8 cellular contexts compared by ENCODE assay signal in genomic region chr10:87660484-87661133, GRCh38. TPM values are rescaled to one million over a fixed set of nuclear protein-coding genes. Genes with fewer than 3 reads are reported as not detected.
DNase-seq lines count a peak whose midpoint lies in the region; ATAC-seq and FAIRE-seq lines count a peak whose summit lies in the region.

No MANE protein-coding gene starts in this region.

- H3K4me3 ChIP-seq in iPS-11a (ENCODE audit: low read depth, low read length) (peak overlapping the region; percentile 75), small intestine (ENCODE audit: low read depth in 1 of 2, low read length in 2 of 2) (peak overlapping the region; percentile 70 to 95)

- no peak for ATAC-seq in activated CD4-positive, alpha-beta T cell treated with anti-CD3 and anti-CD28 coated beads for 36 hours
- no peak for ATAC-seq in HG02798 (IDR thresholded peaks at IDR 0.05; ENCODE audit: poor library complexity, unreplicated experiment)

- peaks cover 0 to 2% of the 10 kb centered on the region in 2 donors for H3K27me3 ChIP-seq in small intestine (ENCODE audit: control insufficient read depth in 2 of 2, insufficient read depth in 2 of 2, low read length in 2 of 2)

- peak overlapping the region; percentile 66 to 73 for H3K27ac ChIP-seq in small intestine (ENCODE audit: low read depth in 1 of 2, low read length in 1 of 2)

- no peaks in the 10 kb centered on the region for H3K36me3 ChIP-seq in small intestine (ENCODE audit: control insufficient read depth in 2 of 2, insufficient read depth in 2 of 2, low read length in 2 of 2)

- H3K27me3 Mint-ChIP-seq in activated CD4-positive, alpha-beta T cell treated with anti-CD3 and anti-CD28 coated beads for 36 hours = peaks cover 37% of the 10 kb centered on the region
- peaks cover 50% of the 10 kb centered on the region for H3K27me3 Mint-ChIP-seq in activated T-helper 2 cell treated with anti-CD3 and anti-CD28 coated beads, Interferon-gamma antibody, Interleukin-2, Interleukin-4, amounts not matched to agents 10 μg/mL and 5 μg/mL and 100 μg/mL, durations not matched to agents 14 hours and 24 hours and 36 hours (ENCODE audit: low read depth)

- peaks cover 0 to 5% of the 10 kb centered on the region in 2 donors for H3K4me1 ChIP-seq in small intestine (ENCODE audit: control insufficient read depth in 2 of 2, insufficient read depth in 1 of 2, low read depth in 1 of 2, low read length in 1 of 2)

- CTCF ChIA-PET in activated CD4-positive, alpha-beta T cell treated with anti-CD3 and anti-CD28 coated beads for 36 hours (lab: Charles Lee) = interaction anchor here (0.9 to 1.3 kb wide), 3 partner anchors 11 to 112 kb away, joined by 3 to 5 read pairs (median 4); no protein-coding TSS in a partner anchor

- no peaks in the 10 kb centered on the region for H3K9me3 Mint-ChIP-seq in activated CD4-positive, alpha-beta T cell treated with anti-CD3 and anti-CD28 coated beads for 36 hours (ENCODE audit: low read depth)
- no peaks in the 10 kb centered on the region for H3K9me3 Mint-ChIP-seq in activated T-helper 2 cell treated with anti-CD3 and anti-CD28 coated beads, Interferon-gamma antibody, Interleukin-2, Interleukin-4, amounts not matched to agents 10 μg/mL and 5 μg/mL and 100 μg/mL, durations not matched to agents 14 hours and 24 hours and 36 hours

- no peaks in the 10 kb centered on the region for H3K9me3 ChIP-seq in small intestine (ENCODE audit: control insufficient read depth, low read depth)

- H3K4me1 Mint-ChIP-seq in activated CD4-positive, alpha-beta T cell treated with anti-CD3 and anti-CD28 coated beads for 36 hours = peaks cover 8% of the 10 kb centered on the region
- H3K4me1 Mint-ChIP-seq in activated T-helper 2 cell treated with anti-CD3 and anti-CD28 coated beads, Interferon-gamma antibody, Interleukin-2, Interleukin-4, amounts not matched to agents 10 μg/mL and 5 μg/mL and 100 μg/mL, durations not matched to agents 14 hours and 24 hours and 36 hours (ENCODE audit: low read depth) = peaks cover 8% of the 10 kb centered on the region

- FAIRE-seq in small intestine (lab: Jason Lieb, UNC) = no peak

- intact Hi-C loops in activated CD4-positive, alpha-beta T cell treated with anti-CD3 and anti-CD28 coated beads for 36 hours (cut with DNase I, micrococcal nuclease) = no loop called here
- intact Hi-C loops in activated T-helper 2 cell treated with anti-CD3 and anti-CD28 coated beads, Interferon-gamma antibody, Interleukin-2, Interleukin-4, amounts not matched to agents 10 μg/mL and 5 μg/mL and 100 μg/mL, durations not matched to agents 14 hours and 24 hours and 36 hours (cut with micrococcal nuclease) = no loop called here

- WGBS in small intestine, 3 donors = 31 to 35% (median 33%) methylated on average over 12 of the region's 12 CpGs

- POLR2A ChIA-PET in activated CD4-positive, alpha-beta T cell treated with anti-CD3 and anti-CD28 coated beads for 36 hours (lab: Charles Lee) = no interaction called here

- peak overlapping the region; percentile 65 for H3K4me3 Mint-ChIP-seq in activated CD4-positive, alpha-beta T cell treated with anti-CD3 and anti-CD28 coated beads for 36 hours
- peak overlapping the region; percentile 74 for H3K4me3 Mint-ChIP-seq in activated T-helper 2 cell treated with anti-CD3 and anti-CD28 coated beads, Interferon-gamma antibody, Interleukin-2, Interleukin-4, amounts not matched to agents 10 μg/mL and 5 μg/mL and 100 μg/mL, durations not matched to agents 14 hours and 24 hours and 36 hours (ENCODE audit: low read depth)

- H3K36me3 Mint-ChIP-seq in activated CD4-positive, alpha-beta T cell treated with anti-CD3 and anti-CD28 coated beads for 36 hours (ENCODE audit: low read depth) = no peaks in the 10 kb centered on the region
- H3K36me3 Mint-ChIP-seq in activated T-helper 2 cell treated with anti-CD3 and anti-CD28 coated beads, Interferon-gamma antibody, Interleukin-2, Interleukin-4, amounts not matched to agents 10 μg/mL and 5 μg/mL and 100 μg/mL, durations not matched to agents 14 hours and 24 hours and 36 hours (ENCODE audit: low read depth) = no peaks in the 10 kb centered on the region

- no peak overlapping the region for H3K27ac Mint-ChIP-seq in activated CD4-positive, alpha-beta T cell treated with anti-CD3 and anti-CD28 coated beads for 36 hours
- H3K27ac Mint-ChIP-seq in activated T-helper 2 cell treated with anti-CD3 and anti-CD28 coated beads, Interferon-gamma antibody, Interleukin-2, Interleukin-4, amounts not matched to agents 10 μg/mL and 5 μg/mL and 100 μg/mL, durations not matched to agents 14 hours and 24 hours and 36 hours = no peak overlapping the region

- DNase-seq in activated CD4-positive, alpha-beta T cell treated with anti-CD3 and anti-CD28 coated beads for 36 hours = no peak
- DNase-seq in activated CD4-positive, alpha-beta T cell treated with anti-CD3 and anti-CD28 coated beads, Interleukin-2, amount 50 U/mL, for 4 hours = no peak
- DNase-seq in activated T-helper 2 cell treated with anti-CD3 and anti-CD28 coated beads, Interferon-gamma antibody, Interleukin-2, Interleukin-4, amounts not matched to agents 10 μg/mL and 5 μg/mL and 100 μg/mL, durations not matched to agents 14 hours and 24 hours and 36 hours (ENCODE audit: low spot score) = no peak
- DNase-seq in small intestine (peak; percentile 66), mesenteric fat pad (ENCODE audit: low spot score) (no peak)
- no peak for DNase-seq in stimulated activated CD4-positive, alpha-beta T cell treated with anti-CD3 and anti-CD28 coated beads, Interleukin-1b, Interleukin-23, amount 100 ng/mL, for 48 hours

RNA-seq across cellular contexts. Expression of gene PAPSS2, which starts 0.9 kb away (rescaled TPM):
- under 1 TPM; 0.05 to 0.30 TPM for total RNA-seq in activated CD4-positive, alpha-beta T cell treated with anti-CD3 and anti-CD28 coated beads for 36 hours
- 0.21 and 0.25 TPM in 2 replicates for total RNA-seq in activated T-helper 2 cell treated with anti-CD3 and anti-CD28 coated beads, Interferon-gamma antibody, Interleukin-2, Interleukin-4, amounts not matched to agents 10 μg/mL and 5 μg/mL and 100 μg/mL, durations not matched to agents 14 hours and 24 hours and 36 hours
- polyA plus RNA-seq in small intestine = 10 to 100 TPM; 28.4 to 78.9 (median 37.3) TPM
- 125 TPM for total RNA-seq in mesenteric fat pad

Comparison
In these comparisons a context has a peak if more than half of its experiments do, and no peak if none do; other contexts are left out.
1. RNA of gene PAPSS2, which starts 0.9 kb away (total RNA-seq): 125 TPM in mesenteric fat pad (single experiment); 0.05 to 0.30 TPM in activated CD4-positive, alpha-beta T cell treated with anti-CD3 and anti-CD28 coated beads for 36 hours and 0.21 to 0.25 TPM in activated T-helper 2 cell treated with anti-CD3 and anti-CD28 coated beads, Interferon-gamma antibody, Interleukin-2, Interleukin-4, amounts not matched to agents 10 μg/mL and 5 μg/mL and 100 μg/mL, durations not matched to agents 14 hours and 24 hours and 36 hours; every median in the first group is over 10 times any median in the second.